In the genomic region with DNA sequence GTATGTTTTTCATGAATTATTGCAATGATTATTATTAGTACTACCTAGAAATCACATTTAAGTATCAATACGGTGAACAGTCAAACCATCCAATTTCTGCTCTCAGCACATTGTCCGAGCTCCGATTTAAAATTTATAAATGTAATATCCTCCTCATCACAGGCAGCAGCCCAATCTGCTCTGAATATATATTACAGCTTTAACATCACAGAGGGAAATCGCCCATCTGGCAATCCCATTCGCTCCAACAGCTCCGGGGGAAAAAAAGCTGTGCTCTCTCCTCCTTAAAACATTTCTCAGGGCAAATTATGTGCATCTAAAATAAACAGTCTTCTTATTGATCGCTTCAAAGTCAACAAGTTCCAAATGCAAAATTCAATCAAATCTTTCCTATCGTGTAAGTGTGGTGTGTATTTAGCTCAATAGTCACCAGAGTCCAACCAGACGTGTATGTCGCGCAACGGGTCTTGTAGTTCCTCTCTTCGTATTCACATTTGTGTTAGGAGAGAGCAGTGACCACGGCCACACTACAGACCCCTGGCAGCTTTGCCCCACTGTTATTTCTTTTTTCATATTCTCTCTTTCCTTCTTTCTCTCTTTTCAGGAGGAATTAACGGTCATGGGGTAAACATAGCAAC, we compare ENCODE assay signal across 11 cellular contexts. TPM values are rescaled to one million over a fixed set of nuclear protein-coding genes. Genes with fewer than 3 reads are reported as not detected.
DNase-seq lines count a peak whose midpoint lies in the region; ATAC-seq and TF ChIP-seq lines count a peak whose summit lies in the region.
"Had no signal": no experiment of that assay in that cellular context is flagged by ENCODE, and none has a peak within 500 bp of the region (broad histone marks: within the 10 kb centered on the region; RNA-seq: fewer than 3 reads in every experiment).

No MANE protein-coding gene starts in this region.

- peaks cover 18% of the 10 kb centered on the region for H3K4me1 ChIP-seq in SJCRH30

- peak overlapping the region; percentile 88 for H3K4me3 Mint-ChIP-seq in osteocyte (ENCODE audit: unreplicated experiment)

- H3K27me3 Mint-ChIP-seq in osteocyte (ENCODE audit: unreplicated experiment): no peaks in the 10 kb centered on the region

- H3K9me3 Mint-ChIP-seq in osteocyte (ENCODE audit: unreplicated experiment): no peaks in the 10 kb centered on the region

- no peaks in the 10 kb centered on the region for H3K27me3 ChIP-seq in SJCRH30

- no peaks in the 10 kb centered on the region for H3K36me3 ChIP-seq in SJCRH30

- TF ChIP-seq CTCF in osteocyte (IDR thresholded peaks at IDR 0.05): no peak

- no peaks in the 10 kb centered on the region for H3K36me3 Mint-ChIP-seq in osteocyte (ENCODE audit: unreplicated experiment)

- H3K4me1 Mint-ChIP-seq in osteocyte (ENCODE audit: unreplicated experiment): peaks cover 46% of the 10 kb centered on the region

- peak overlapping the region; percentile 96 for H3K27ac Mint-ChIP-seq in osteocyte (ENCODE audit: unreplicated experiment)

- peak; percentile 37 for DNase-seq in COR-L47 (lab: John Stamatoyannopoulos, UW)
- DNase-seq in SJCRH30: peak; percentile 33 to 59
- DNase-seq in foreskin melanocyte: peak; percentile 64
- DNase-seq in osteocyte (ENCODE audit: extremely low spot score, unreplicated experiment): no peak
- DNase-seq in dermis blood vessel endothelial cell: no peak
- DNase-seq in sciatic nerve (ENCODE audit: low spot score): no peak
- no peak for DNase-seq in activated CD8-positive, alpha-beta memory T cell treated with anti-CD3 and anti-CD28 coated beads for 24 hours
- DNase-seq: activated CD4-positive, CD25-positive, alpha-beta regulatory T cell; stimulated activated CD4-positive, alpha-beta T cell treated with anti-CD3 and anti-CD28 coated beads, Interleukin-15, amount 100 ng/mL, for 24 hours had no signal

- intact Hi-C loops in sciatic nerve (cut with DNase I): no loop called here

- H3K9me3 ChIP-seq in SJCRH30 (replicated peaks): no peaks in the 10 kb centered on the region

- peak overlapping the region; percentile 86 for H3K4me3 ChIP-seq in SJCRH30

- no peak for ATAC-seq in GM19395 (IDR thresholded peaks at IDR 0.05; ENCODE audit: unreplicated experiment)
- no peak for ATAC-seq in sciatic nerve

- H3K27ac ChIP-seq in SJCRH30: peak overlapping the region; percentile 33; the same call in 1 of the 2 replicates
- H3K27ac ChIP-seq: KMS-11 had no signal

RNA-seq across cellular contexts. Expression of a gene that starts 2.4 kb away (rescaled TPM):
- 7.2 and 7.3 TPM in 2 replicates for total RNA-seq in SJCRH30 (2014; rRNA removed; shearing (Covaris generic))
- 35.3 and 37.7 TPM in 2 replicates for total RNA-seq in osteocyte
- under 0.01 and 0.23 TPM in 2 replicates for total RNA-seq in dermis blood vessel endothelial cell
- 22.2 TPM for total RNA-seq in sciatic nerve

Comparison
In these comparisons a context has a peak if more than half of its experiments do, and no peak if none do; other contexts are left out.
1. DNase-seq: peak in COR-L47 (single experiment), SJCRH30 (2 of 2) and foreskin melanocyte (single experiment); none in osteocyte (single experiment), dermis blood vessel endothelial cell (single experiment), sciatic nerve (single experiment) and activated CD8-positive, alpha-beta memory T cell treated with anti-CD3 and anti-CD28 coated beads for 24 hours (single experiment).